Comparison of ENCODE assay signal across 9 cellular contexts in genomic region chr5:39526914-39527477, GRCh38.
A peak's percentile ranks its signal among the peaks of the same experiment; 100 is the strongest.
DNase-seq lines count a peak whose midpoint lies in the region; ATAC-seq and TF ChIP-seq lines count a peak whose summit lies in the region.
"Had no signal": no experiment of that assay in that cellular context is flagged by ENCODE, and none has a peak within 500 bp of the region (broad histone marks: within the 10 kb centered on the region; RNA-seq: fewer than 3 reads in every experiment).

No MANE protein-coding gene starts in this region.

- H3K4me3 ChIP-seq in cardiac fibroblast (replicated peaks in 1 of 2; ENCODE audit: low read depth in 2 of 2, low read length in 2 of 2) (no peak overlapping the region), subcutaneous abdominal adipose tissue (ENCODE audit: low read depth in 1 of 5, low read length in 5 of 5) (peak overlapping the region in 3 of 5 donors; percentile 1 to 23 (median 1))

- H3K36me3 ChIP-seq in subcutaneous abdominal adipose tissue (ENCODE audit: control insufficient read depth in 5 of 5, insufficient read depth in 5 of 5, low read length in 5 of 5), result no peaks in the 10 kb centered on the region

- H3K27ac ChIP-seq in subcutaneous abdominal adipose tissue (ENCODE audit: low read depth, low read length), result peak overlapping the region; percentile 74
- H3K27ac ChIP-seq: VCaP had no signal

- ATAC-seq in left lobe of liver, result peak; percentile 64
- ATAC-seq in GM21619 (IDR thresholded peaks at IDR 0.05; ENCODE audit: unreplicated experiment), result no peak

- TF ChIP-seq CTCF in cardiac fibroblast (IDR thresholded peaks at IDR 0.05; ENCODE audit: low read depth, low read length), result no peak

- H3K9me3 ChIP-seq in subcutaneous abdominal adipose tissue (ENCODE audit: control insufficient read depth in 5 of 5, low read length in 5 of 5), result no peaks in the 10 kb centered on the region

- peaks cover 0 to 28% (median 8%) of the 10 kb centered on the region in 5 donors for H3K4me1 ChIP-seq in subcutaneous abdominal adipose tissue (ENCODE audit: control insufficient read depth in 5 of 5, insufficient read depth in 5 of 5, low read length in 5 of 5)

- DNase-seq in HuH-7.5 (ENCODE audit: low spot score) (peak; percentile 22), cardiac fibroblast (ENCODE audit: low read depth in 2 of 2) (peak; percentile 59 to 72), left lobe of liver (ENCODE audit: low spot score) (no peak), GOT3 (lab: John Stamatoyannopoulos, UW) (no peak), superior temporal gyrus (ENCODE audit: extremely low spot score) (no peak)
- DNase-seq: erythroblast had no signal

- peak overlapping the region in 2 of 5 donors; percentile 7 to 12 for H3K9ac ChIP-seq in subcutaneous abdominal adipose tissue (ENCODE audit: low read length in 5 of 5)

- H3K27me3 ChIP-seq in subcutaneous abdominal adipose tissue (ENCODE audit: control insufficient read depth in 5 of 5, insufficient read depth in 4 of 5, low read length in 5 of 5), result no peaks in the 10 kb centered on the region

Comparison
In these comparisons a context has a peak if more than half of its experiments do, and no peak if none do; other contexts are left out.
1. DNase-seq: peak in HuH-7.5 (single experiment) and cardiac fibroblast (2 of 2); none in left lobe of liver (single experiment), GOT3 (single experiment) and superior temporal gyrus (single experiment).
2. H3K4me3 ChIP-seq: peak in subcutaneous abdominal adipose tissue (3 of 5); none in cardiac fibroblast (0 of 2).